Comparison of ENCODE assay signal across 13 cellular contexts in genomic region chr3:71112576-71112975, GRCh38.
DNase-seq lines count a peak whose midpoint lies in the region; ATAC-seq and TF ChIP-seq lines count a peak whose summit lies in the region.
"Had no signal": no experiment of that assay in that cellular context is flagged by ENCODE, and none has a peak within 500 bp of the region (broad histone marks: within the 10 kb centered on the region; RNA-seq: fewer than 3 reads in every experiment).

No MANE protein-coding gene starts in this region.

- H2AFZ ChIP-seq in smooth muscle cell (ENCODE audit: low read depth), result no peak overlapping the region

- H3K27me3 ChIP-seq in smooth muscle cell (ENCODE audit: low read depth), result no peaks in the 10 kb centered on the region

- peaks cover 6% of the 10 kb centered on the region for H4K20me1 ChIP-seq in smooth muscle cell (ENCODE audit: low read depth)

- no peaks in the 10 kb centered on the region for H3K79me2 ChIP-seq in smooth muscle cell (ENCODE audit: low read depth)

- no peak overlapping the region for H3K4me2 ChIP-seq in smooth muscle cell

- H3K4me3 Mint-ChIP-seq in activated CD4-positive, alpha-beta T cell treated with anti-CD3 and anti-CD28 coated beads, Interleukin-2, amount 10 ng/mL, durations not matched to agents 24 days and 14 days, result no peak overlapping the region
- no peak overlapping the region for H3K4me3 Mint-ChIP-seq in activated B cell treated with CpG ODN at 0.5 μM for 24 hours

- H3K36me3 ChIP-seq in smooth muscle cell (ENCODE audit: low read depth), result no peaks in the 10 kb centered on the region

- H3K9ac ChIP-seq in smooth muscle cell (ENCODE audit: low read depth), result no peak overlapping the region

- H3K9me3 Mint-ChIP-seq in activated CD4-positive, alpha-beta T cell treated with anti-CD3 and anti-CD28 coated beads, Interleukin-2, amount 10 ng/mL, durations not matched to agents 24 days and 14 days, result no peaks in the 10 kb centered on the region
- H3K9me3 Mint-ChIP-seq in activated B cell treated with CpG ODN at 0.5 μM for 24 hours, result no peaks in the 10 kb centered on the region

- H3K36me3 Mint-ChIP-seq in activated CD4-positive, alpha-beta T cell treated with anti-CD3 and anti-CD28 coated beads, Interleukin-2, amount 10 ng/mL, durations not matched to agents 24 days and 14 days (ENCODE audit: low read depth), result peaks cover 67% of the 10 kb centered on the region
- H3K36me3 Mint-ChIP-seq in activated B cell treated with CpG ODN at 0.5 μM for 24 hours (ENCODE audit: low read depth), result peaks cover 81% of the 10 kb centered on the region

- peaks cover 5% of the 10 kb centered on the region for H3K4me1 ChIP-seq in smooth muscle cell (ENCODE audit: low read depth)

- H3K27ac ChIP-seq in smooth muscle cell (ENCODE audit: low read depth), result peak overlapping the region; percentile 7
- H3K27ac ChIP-seq: psoas muscle, VCaP had no signal

- peak overlapping the region; percentile 27 for H3K27ac Mint-ChIP-seq in activated CD4-positive, alpha-beta T cell treated with anti-CD3 and anti-CD28 coated beads, Interleukin-2, amount 10 ng/mL, durations not matched to agents 24 days and 14 days
- peak overlapping the region; percentile 15 for H3K27ac Mint-ChIP-seq in activated B cell treated with CpG ODN at 0.5 μM for 24 hours

- POLR2A ChIA-PET in activated B cell treated with CpG ODN at 0.5 μM for 24 hours (lab: Charles Lee), result no interaction called here

- intact Hi-C loops in activated CD4-positive, alpha-beta T cell treated with anti-CD3 and anti-CD28 coated beads, Interleukin-2, amount 10 ng/mL, durations not matched to agents 24 days and 14 days (cut with micrococcal nuclease), result no loop called here
- intact Hi-C loops in activated B cell treated with CpG ODN at 0.5 μM for 24 hours (cut with micrococcal nuclease), result no loop called here

- CTCF ChIA-PET in activated B cell treated with CpG ODN at 0.5 μM for 24 hours (lab: Charles Lee), result no interaction called here

- peaks cover 52% of the 10 kb centered on the region for H3K4me1 Mint-ChIP-seq in activated CD4-positive, alpha-beta T cell treated with anti-CD3 and anti-CD28 coated beads, Interleukin-2, amount 10 ng/mL, durations not matched to agents 24 days and 14 days
- peaks cover 83% of the 10 kb centered on the region for H3K4me1 Mint-ChIP-seq in activated B cell treated with CpG ODN at 0.5 μM for 24 hours

- no peaks in the 10 kb centered on the region for H3K27me3 Mint-ChIP-seq in activated CD4-positive, alpha-beta T cell treated with anti-CD3 and anti-CD28 coated beads, Interleukin-2, amount 10 ng/mL, durations not matched to agents 24 days and 14 days
- H3K27me3 Mint-ChIP-seq in activated B cell treated with CpG ODN at 0.5 μM for 24 hours, result no peaks in the 10 kb centered on the region

- ATAC-seq in activated B cell treated with CpG ODN at 0.5 μM for 24 hours (ENCODE audit: low read depth), result no peak
- no peak for ATAC-seq in GM18505 (IDR thresholded peaks at IDR 0.05; ENCODE audit: unreplicated experiment)
- no peak for ATAC-seq in HG03460 (IDR thresholded peaks at IDR 0.05; ENCODE audit: unreplicated experiment)
- ATAC-seq: psoas muscle had no signal

- peaks cover 6% of the 10 kb centered on the region for H3F3A ChIP-seq in smooth muscle cell (ENCODE audit: low read depth)

- TF ChIP-seq POLR2A in GM18505 (IDR thresholded peaks at IDR 0.05; ENCODE audit: borderline replicate concordance, extremely low read depth, insufficient read depth, insufficient read length), result no peak

- no peak for TF ChIP-seq CTCF in activated B cell treated with CpG ODN at 0.5 μM for 24 hours (IDR thresholded peaks at IDR 0.05)
- no peak for TF ChIP-seq CTCF in smooth muscle cell (IDR thresholded peaks at IDR 0.05; ENCODE audit: borderline replicate concordance, insufficient read depth, poor library complexity, severe bottlenecking)

- DNase-seq in activated CD4-positive, alpha-beta T cell treated with anti-CD3 and anti-CD28 coated beads, Interleukin-2, amount 10 ng/mL, durations not matched to agents 24 days and 14 days, result no peak
- no peak for DNase-seq in activated CD4-positive, alpha-beta T cell treated with anti-CD3 and anti-CD28 coated beads, Interleukin-2, amount 50 U/mL, for 4 hours
- DNase-seq in activated B cell treated with CpG ODN at 0.5 μM for 24 hours (no peak), fibroblast of peridontal ligament (ENCODE audit: extremely low read depth) (peak; percentile 61), smooth muscle cell (lab: John Stamatoyannopoulos, UW; ENCODE audit: unreplicated experiment) (no peak), HPDE6-E6E7 (ENCODE audit: extremely low spot score) (no peak)
- DNase-seq: activated gamma-delta T cell, DMS 273 treated with DMSO at 0.1 percent for 48 hours, NCI-H774, psoas muscle had no signal

- no peak overlapping the region for H3K4me3 ChIP-seq in smooth muscle cell
- H3K4me3 ChIP-seq: psoas muscle had no signal

- no peaks in the 10 kb centered on the region for H3K9me3 ChIP-seq in smooth muscle cell (replicated peaks; ENCODE audit: low read depth)
- H3K9me3 ChIP-seq: psoas muscle had no signal

- WGBS in smooth muscle cell (ENCODE audit: low lambda C conversion rate), result 73% methylated on average over 6 of the region's 6 CpGs
